ENCODE assay signal across 8 cellular contexts in genomic region chr4:38856524-38857337, GRCh38. TPM values are rescaled to one million over a fixed set of nuclear protein-coding genes. Genes with fewer than 3 reads are reported as not detected.
DNase-seq lines count a peak whose midpoint lies in the region; ATAC-seq and TF ChIP-seq lines count a peak whose summit lies in the region.

A gene with protein sequence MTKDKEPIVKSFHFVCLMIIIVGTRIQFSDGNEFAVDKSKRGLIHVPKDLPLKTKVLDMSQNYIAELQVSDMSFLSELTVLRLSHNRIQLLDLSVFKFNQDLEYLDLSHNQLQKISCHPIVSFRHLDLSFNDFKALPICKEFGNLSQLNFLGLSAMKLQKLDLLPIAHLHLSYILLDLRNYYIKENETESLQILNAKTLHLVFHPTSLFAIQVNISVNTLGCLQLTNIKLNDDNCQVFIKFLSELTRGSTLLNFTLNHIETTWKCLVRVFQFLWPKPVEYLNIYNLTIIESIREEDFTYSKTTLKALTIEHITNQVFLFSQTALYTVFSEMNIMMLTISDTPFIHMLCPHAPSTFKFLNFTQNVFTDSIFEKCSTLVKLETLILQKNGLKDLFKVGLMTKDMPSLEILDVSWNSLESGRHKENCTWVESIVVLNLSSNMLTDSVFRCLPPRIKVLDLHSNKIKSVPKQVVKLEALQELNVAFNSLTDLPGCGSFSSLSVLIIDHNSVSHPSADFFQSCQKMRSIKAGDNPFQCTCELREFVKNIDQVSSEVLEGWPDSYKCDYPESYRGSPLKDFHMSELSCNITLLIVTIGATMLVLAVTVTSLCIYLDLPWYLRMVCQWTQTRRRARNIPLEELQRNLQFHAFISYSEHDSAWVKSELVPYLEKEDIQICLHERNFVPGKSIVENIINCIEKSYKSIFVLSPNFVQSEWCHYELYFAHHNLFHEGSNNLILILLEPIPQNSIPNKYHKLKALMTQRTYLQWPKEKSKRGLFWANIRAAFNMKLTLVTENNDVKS (minus strand): TSS chr4:38856817. CDS start chr4:38829473, 27,344 bp downstream.

- no peak within 1 kb of the TSS for H3K9ac ChIP-seq in Loucy (ENCODE audit: low read depth, low read length, poor library complexity, severe bottlenecking)

- WGBS in body of pancreas, 2 donors = 8 to 14% methylated on average over 8 of the region's 8 CpGs

- peak; percentile 93 for TF ChIP-seq CTCF in CD8-positive, alpha-beta T cell (IDR thresholded peaks at IDR 0.05)
- TF ChIP-seq CTCF in Loucy (conservative IDR thresholded peaks at IDR 0.05; ENCODE audit: low read length) = peak; percentile 84
- TF ChIP-seq CTCF in body of pancreas (IDR thresholded peaks at IDR 0.05) = peak; percentile 21 to 83 (median 70)

- no peaks in the 10 kb centered on the region for H3K27me3 Mint-ChIP-seq in CD8-positive, alpha-beta T cell (ENCODE audit: low read depth)
- no peaks in the 10 kb centered on the region for H3K27me3 Mint-ChIP-seq in T-helper 2 cell treated with Interferon-gamma antibody and Interleukin-4, amounts not matched to agents 5 μg/mL and 100 μg/mL, for 36 hours (ENCODE audit: low read depth)

- intact Hi-C loops in CD8-positive, alpha-beta T cell (cut with DNase I, micrococcal nuclease) = loop anchor here (1.0 to 10.0 kb wide), 11 partner anchors 18 to 1172 kb away; partner anchors contain the start of genes TLR1 (in 2 of the 2) and RELL1 (in 1 of the 2)
- intact Hi-C loops in body of pancreas (cut with DNase I) = no loop called here

- H3F3A ChIP-seq in Loucy (ENCODE audit: low read depth) = no peaks in the 10 kb centered on the region; the same call in 1 of the 2 replicates

- no peaks in the 10 kb centered on the region for H3K27me3 ChIP-seq in CD8-positive, alpha-beta T cell (ENCODE audit: insufficient read depth, low read length)
- no peaks in the 10 kb centered on the region for H3K27me3 ChIP-seq in Loucy (ENCODE audit: insufficient read depth, low read length, poor library complexity, severe bottlenecking)
- no peaks in the 10 kb centered on the region for H3K27me3 ChIP-seq in body of pancreas

- no peaks in the 10 kb centered on the region for H3K36me3 Mint-ChIP-seq in CD8-positive, alpha-beta T cell
- no peaks in the 10 kb centered on the region for H3K36me3 Mint-ChIP-seq in T-helper 2 cell treated with Interferon-gamma antibody and Interleukin-4, amounts not matched to agents 5 μg/mL and 100 μg/mL, for 36 hours (ENCODE audit: low read depth)

- peak; percentile 35 to 69 (median 51) for DNase-seq in CD8-positive, alpha-beta T cell
- DNase-seq in T-helper 2 cell treated with Interferon-gamma antibody and Interleukin-4, amounts not matched to agents 5 μg/mL and 100 μg/mL, for 36 hours (ENCODE audit: low spot score) = peak; percentile 32
- DNase-seq in body of pancreas (peak; percentile 77 to 82 (median 80)), inferior parietal cortex (ENCODE audit: extremely low spot score) (peak; percentile 85)
- peak; percentile 17 to 61 for DNase-seq in stimulated activated CD4-positive, alpha-beta T cell treated with anti-CD3 and anti-CD28 coated beads, Interleukin-1b, Interleukin-23, amount 100 ng/mL, for 4 hours (ENCODE audit: low read depth in 2 of 2)

- no peaks in the 10 kb centered on the region for H4K20me1 ChIP-seq in Loucy (ENCODE audit: insufficient read depth, low read length, poor library complexity, severe bottlenecking)

- TF ChIP-seq POLR2A in body of pancreas (IDR thresholded peaks at IDR 0.05) = no peak

- peak within 1 kb of the TSS; percentile 77 for H3K4me2 ChIP-seq in Loucy (ENCODE audit: low read depth, low read length, poor library complexity, severe bottlenecking)

- H3K4me3 ChIP-seq in CD8-positive, alpha-beta T cell (ENCODE audit: low read depth, low read length) = peak within 1 kb of the TSS; percentile 31
- peak within 1 kb of the TSS; percentile 63 for H3K4me3 ChIP-seq in Loucy (ENCODE audit: low read length, poor library complexity, severe bottlenecking)
- no peak within 1 kb of the TSS for H3K4me3 ChIP-seq in body of pancreas

- no peaks in the 10 kb centered on the region for H3K36me3 ChIP-seq in CD8-positive, alpha-beta T cell (ENCODE audit: insufficient read depth, low read length)
- no peaks in the 10 kb centered on the region for H3K36me3 ChIP-seq in Loucy (ENCODE audit: insufficient read depth, low read length)
- no peaks in the 10 kb centered on the region for H3K36me3 ChIP-seq in body of pancreas (replicated peaks in 1 of 2; ENCODE audit: insufficient read depth in 1 of 2, low read depth in 2 of 2)

- peak within 1 kb of the TSS; percentile 74 for H3K4me3 Mint-ChIP-seq in CD8-positive, alpha-beta T cell
- peak within 1 kb of the TSS; percentile 84 for H3K4me3 Mint-ChIP-seq in T-helper 2 cell treated with Interferon-gamma antibody and Interleukin-4, amounts not matched to agents 5 μg/mL and 100 μg/mL, for 36 hours

- H3K4me1 Mint-ChIP-seq in CD8-positive, alpha-beta T cell (ENCODE audit: low read depth) = peaks cover 38% of the 10 kb centered on the region
- peaks cover 28% of the 10 kb centered on the region for H3K4me1 Mint-ChIP-seq in T-helper 2 cell treated with Interferon-gamma antibody and Interleukin-4, amounts not matched to agents 5 μg/mL and 100 μg/mL, for 36 hours (ENCODE audit: low read depth)

- H3K27ac ChIP-seq in CD8-positive, alpha-beta T cell (ENCODE audit: low read depth, low read length) = peak within 1 kb of the TSS; percentile 32
- peak within 1 kb of the TSS in 2 of 4 donors; percentile 29 to 74 for H3K27ac ChIP-seq in body of pancreas

- H3K9me3 ChIP-seq in CD8-positive, alpha-beta T cell (ENCODE audit: low read length) = no peaks in the 10 kb centered on the region
- no peaks in the 10 kb centered on the region for H3K9me3 ChIP-seq in Loucy (ENCODE audit: insufficient read depth, low read depth, low read length)
- no peaks in the 10 kb centered on the region for H3K9me3 ChIP-seq in body of pancreas

- POLR2A ChIA-PET in CD8-positive, alpha-beta T cell (lab: Charles Lee) = interaction anchor here (0.9 to 1.3 kb wide), 2 partner anchors 26 to 74 kb away, joined by 3 read pairs; partner anchors contain the start of gene TLR10

- H2AFZ ChIP-seq in Loucy (ENCODE audit: low read length) = peak within 1 kb of the TSS; percentile 69

- no peaks in the 10 kb centered on the region for H3K9me2 ChIP-seq in Loucy (replicated peaks; ENCODE audit: low read depth, low read length)

- no peaks in the 10 kb centered on the region for H3K9me3 Mint-ChIP-seq in CD8-positive, alpha-beta T cell
- H3K9me3 Mint-ChIP-seq in T-helper 2 cell treated with Interferon-gamma antibody and Interleukin-4, amounts not matched to agents 5 μg/mL and 100 μg/mL, for 36 hours = no peaks in the 10 kb centered on the region

- H3K4me1 ChIP-seq in CD8-positive, alpha-beta T cell (ENCODE audit: insufficient read depth, low read length) = peaks cover 17% of the 10 kb centered on the region
- H3K4me1 ChIP-seq in Loucy (ENCODE audit: insufficient read depth, low read length, poor library complexity, severe bottlenecking) (peaks cover 10% of the 10 kb centered on the region), body of pancreas (peaks cover 6% of the 10 kb centered on the region)

- no peaks in the 10 kb centered on the region for H3K79me2 ChIP-seq in Loucy (ENCODE audit: insufficient read depth, low read length)

- peak; percentile 85 for ATAC-seq in CD8-positive, alpha-beta T cell
- peak; percentile 42 for ATAC-seq in GM21447 (IDR thresholded peaks at IDR 0.05; ENCODE audit: unreplicated experiment)
- ATAC-seq in body of pancreas = peak; percentile 84
- no peak for ATAC-seq in GM18870 (IDR thresholded peaks at IDR 0.05; ENCODE audit: unreplicated experiment)

- CTCF ChIA-PET in CD8-positive, alpha-beta T cell (lab: Charles Lee) = interaction anchor here (0.6 to 2.7 kb wide), 14 partner anchors 10 to 664 kb away, joined by 3 to 53 read pairs (median 4); partner anchors contain the start of gene TLR10

- peak within 1 kb of the TSS; percentile 62 for H3K27ac Mint-ChIP-seq in CD8-positive, alpha-beta T cell
- peak within 1 kb of the TSS; percentile 87 for H3K27ac Mint-ChIP-seq in T-helper 2 cell treated with Interferon-gamma antibody and Interleukin-4, amounts not matched to agents 5 μg/mL and 100 μg/mL, for 36 hours

RNA-seq across cellular contexts. Expression of the gene that starts here (rescaled TPM):
- total RNA-seq in CD8-positive, alpha-beta T cell = under 1 TPM; 0.31 to 0.60 TPM
- 1 to 10 TPM in 1 of 2 donors, under 1 TPM in 1; 0.99 to 1.8 TPM for total RNA-seq in body of pancreas

Comparison
In these comparisons a context has a peak if more than half of its experiments do, and no peak if none do; other contexts are left out.
1. Peak in DNase-seq, ATAC-seq, H3K4me3 ChIP-seq and H3K27ac ChIP-seq in CD8-positive, alpha-beta T cell; RNA of the gene not detected or under 1 TPM.
2. DNase-seq: peak in every context shown above with its lines; median percentile 85 in inferior parietal cortex; 80 in body of pancreas; 51 in CD8-positive, alpha-beta T cell; 39 in stimulated activated CD4-positive, alpha-beta T cell treated with anti-CD3 and anti-CD28 coated beads, Interleukin-1b, Interleukin-23, amount 100 ng/mL, for 4 hours; 32 in T-helper 2 cell treated with Interferon-gamma antibody and Interleukin-4, amounts not matched to agents 5 μg/mL and 100 μg/mL, for 36 hours.